Comparison of ENCODE assay signal across 23 cellular contexts in the genomic region with DNA sequence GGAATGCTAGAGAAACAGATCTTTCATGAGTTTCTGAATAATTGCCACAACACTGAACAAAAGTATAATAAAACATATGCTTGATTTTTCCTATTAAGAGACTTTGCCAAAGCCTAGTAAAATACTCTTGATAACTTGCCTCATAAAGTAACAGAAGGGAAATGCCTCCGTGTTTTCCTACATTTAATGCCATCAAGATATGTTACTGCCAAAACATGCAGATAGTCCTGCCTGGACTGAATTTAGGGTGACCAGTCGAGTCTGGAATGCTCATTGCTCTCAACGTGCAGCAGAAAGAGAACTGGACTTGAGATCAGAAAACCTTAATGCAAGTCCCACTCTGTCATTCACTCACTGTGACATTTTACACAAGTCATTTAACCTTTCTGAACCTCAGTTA.
"Had no signal": no experiment of that assay in that cellular context is flagged by ENCODE, and none has a peak within 500 bp of the region (broad histone marks: within the 10 kb centered on the region; RNA-seq: fewer than 3 reads in every experiment).

No MANE protein-coding gene starts in this region.

- H3K36me3 ChIP-seq: MG63 had no signal

- H3K27me3 ChIP-seq: MG63 had no signal

- H3K4me3 ChIP-seq: MG63 had no signal

- DNase-seq: IMR-90, Karpas-422, KG1, MG63, NCI-H1092, NCI-H1105 treated with DMSO at 0.1 percent for 48 hours, NCI-H1417 treated with DMSO at 0.1 percent for 48 hours, NCI-H146, NCI-H1694 treated with DMSO at 0.1 percent for 48 hours, NCI-H1930, NCI-H2081, NCI-H2171, NCI-H226, NCI-H446, NCI-H510A, NCI-H524 treated with DMSO at 0.1 percent for 48 hours, NCI-H69, NCI-H774, PC-3, SHP77, SK-N-SH, SW 1271 had no signal

- ATAC-seq: Panc1, PC-3 had no signal

- H3K9me3 ChIP-seq: MG63, SK-N-SH had no signal
